8 cellular contexts compared by ENCODE assay signal in the genomic region with DNA sequence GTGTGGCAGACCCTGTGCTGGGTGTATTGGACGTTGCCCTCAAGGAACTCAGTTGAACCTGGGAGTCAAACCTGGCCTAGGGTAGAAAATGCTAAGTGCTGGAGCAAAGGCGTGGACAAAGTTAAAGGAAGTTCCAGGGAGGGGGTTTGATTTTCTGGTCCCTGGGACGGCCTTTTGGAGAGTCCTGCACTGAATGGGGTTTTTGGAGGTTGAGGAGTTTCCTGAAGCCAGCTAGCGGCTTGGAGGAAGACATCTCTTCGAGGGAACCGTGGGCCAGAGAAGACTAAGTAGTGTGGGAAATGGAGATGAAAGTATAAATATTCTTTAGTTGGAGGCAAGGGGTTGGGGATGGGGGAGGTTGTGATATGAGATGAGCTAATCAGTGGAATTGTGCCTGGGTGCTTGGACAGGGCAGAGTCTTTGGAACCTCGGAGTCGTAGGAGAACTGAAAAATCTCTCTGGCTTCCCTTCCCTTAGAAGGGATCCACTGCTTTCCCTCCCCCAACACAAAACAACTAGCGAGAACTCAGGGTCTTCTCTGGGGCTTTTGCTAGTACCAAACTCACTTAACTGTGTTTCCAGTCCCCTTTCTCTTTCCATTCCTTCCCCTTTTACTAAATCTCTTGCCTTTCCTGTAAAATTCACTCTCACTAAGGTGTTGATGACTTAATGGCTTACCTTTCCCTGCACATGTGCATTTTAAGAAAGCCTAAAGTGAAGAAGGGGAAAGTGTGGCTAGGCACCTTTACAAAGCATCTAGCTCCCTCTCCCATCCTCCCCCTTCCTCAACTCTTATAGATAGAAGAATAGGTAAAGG. TPM values are rescaled to one million over a fixed set of nuclear protein-coding genes. Genes with fewer than 3 reads are reported as not detected.
A peak's percentile ranks its signal among the peaks of the same experiment; 100 is the strongest.
DNase-seq lines count a peak whose midpoint lies in the region; ATAC-seq and TF ChIP-seq lines count a peak whose summit lies in the region.

No MANE protein-coding gene starts in this region.

- DNase-seq in GM13976 (ENCODE audit: low spot score) (peak; percentile 18), T-cell (no peak), globus pallidus (ENCODE audit: low spot score) (peak; percentile 17), skeletal muscle cell (ENCODE audit: low read depth) (no peak), HUDEP-2 (lab: John Stamatoyannopoulos, UW; ENCODE audit: unreplicated experiment in 76 of 76) (no peak), HCEC 1CT (no peak)

- H3K4me3 ChIP-seq in skeletal muscle cell (ENCODE audit: low read depth, low read length): peak overlapping the region; percentile 68

- peaks cover 60 to 66% (median 64%) of the 10 kb centered on the region in 3 donors for H3K4me1 Mint-ChIP-seq in T-cell

- peak overlapping the region; percentile 86 to 87 for H3K27ac Mint-ChIP-seq in T-cell

- H3K36me3 Mint-ChIP-seq in T-cell: no peaks in the 10 kb centered on the region

- no peaks in the 10 kb centered on the region for H3K9me3 Mint-ChIP-seq in T-cell

- in situ Hi-C loops in GM13976 (cut with MboI; ENCODE audit: low sequenced_read_pairs, unreplicated experiment): no loop called here

- CTCF ChIA-PET in T-cell (lab: Charles Lee): interaction anchor here in 1 of 2 donors (1.2 kb wide), 1 partner anchor 415 kb away, joined by 4 read pairs; no protein-coding TSS in a partner anchor

- H3K4me3 Mint-ChIP-seq in T-cell: peak overlapping the region; percentile 79 to 89 (median 82)

- POLR2A ChIA-PET in T-cell (lab: Charles Lee): no interaction called here

- no peaks in the 10 kb centered on the region for H3K27me3 Mint-ChIP-seq in T-cell

- ATAC-seq in T-cell (replicated peaks in 1 of 4) (peak in 1 of 4 experiments; percentile 3), HG03095 (IDR thresholded peaks at IDR 0.05; ENCODE audit: unreplicated experiment) (no peak), GM19328 (IDR thresholded peaks at IDR 0.05; ENCODE audit: unreplicated experiment) (no peak)

- TF ChIP-seq CTCF in GM13976 (IDR thresholded peaks at IDR 0.05; ENCODE audit: borderline replicate concordance, control extremely low read depth, extremely low read depth, insufficient read depth, missing control alignments): no peak

RNA-seq across cellular contexts. Expression of gene LPP, which starts 1.0 kb away (rescaled TPM):
- 10 to 100 TPM; 23.8 to 82.6 (median 39.3) TPM for total RNA-seq in T-cell

Comparison
In these comparisons a context has a peak if more than half of its experiments do, and no peak if none do; other contexts are left out.
1. DNase-seq: peak in GM13976 (single experiment) and globus pallidus (single experiment); none in T-cell (0 of 34), skeletal muscle cell (single experiment), HUDEP-2 (0 of 76) and HCEC 1CT (single experiment).